In the genomic region with DNA sequence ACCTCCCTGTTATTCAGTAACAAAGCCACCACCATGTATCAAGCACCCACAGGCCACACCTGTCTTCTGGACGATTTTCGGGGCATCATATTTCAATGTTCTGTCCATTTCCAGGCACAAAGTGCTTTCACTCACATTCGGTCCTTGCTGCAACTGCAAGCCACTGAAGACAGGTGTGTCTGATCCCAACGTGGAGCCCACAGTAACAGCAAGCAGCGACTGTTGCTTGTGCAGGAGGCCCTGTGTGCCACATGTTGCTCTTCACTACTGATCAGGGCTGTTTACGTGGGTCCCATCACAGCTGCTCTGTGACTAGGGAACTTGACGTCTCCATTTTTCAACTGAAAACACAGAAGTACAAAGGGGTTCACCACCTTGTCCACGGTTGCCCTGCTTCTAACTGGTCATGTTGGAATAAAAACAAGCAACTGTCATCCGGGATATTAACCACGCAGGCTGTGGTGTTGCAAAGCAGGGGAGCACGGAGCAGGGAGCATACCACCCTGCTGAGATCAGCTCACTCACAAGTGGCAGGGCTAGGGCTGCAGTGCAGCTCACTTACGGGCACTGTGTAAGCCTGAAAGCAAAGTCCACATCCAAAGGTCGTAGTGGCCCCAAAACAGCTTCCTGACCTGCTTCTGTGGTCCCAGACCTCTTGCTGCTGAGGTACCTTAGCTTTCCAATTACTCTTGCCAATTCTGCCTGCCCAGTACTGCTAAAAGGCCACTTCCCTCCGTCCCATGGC, we compare ENCODE assay signal across 1 cellular context.
TF ChIP-seq lines count a peak whose summit lies in the region.

No MANE protein-coding gene starts in this region.

TF ChIP-seq in SK-N-SH treated with all-trans-retinoic acid at 6 μM for 48 hours, 23 proteins besides CTCF, POLR2A, EP300 and RAD21 (continued from another document):
- TF ChIP-seq, protein P1, sequence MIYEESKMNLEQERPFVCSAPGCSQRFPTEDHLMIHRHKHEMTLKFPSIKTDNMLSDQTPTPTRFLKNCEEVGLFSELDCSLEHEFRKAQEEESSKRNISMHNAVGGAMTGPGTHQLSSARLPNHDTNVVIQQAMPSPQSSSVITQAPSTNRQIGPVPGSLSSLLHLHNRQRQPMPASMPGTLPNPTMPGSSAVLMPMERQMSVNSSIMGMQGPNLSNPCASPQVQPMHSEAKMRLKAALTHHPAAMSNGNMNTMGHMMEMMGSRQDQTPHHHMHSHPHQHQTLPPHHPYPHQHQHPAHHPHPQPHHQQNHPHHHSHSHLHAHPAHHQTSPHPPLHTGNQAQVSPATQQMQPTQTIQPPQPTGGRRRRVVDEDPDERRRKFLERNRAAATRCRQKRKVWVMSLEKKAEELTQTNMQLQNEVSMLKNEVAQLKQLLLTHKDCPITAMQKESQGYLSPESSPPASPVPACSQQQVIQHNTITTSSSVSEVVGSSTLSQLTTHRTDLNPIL (CRISPR knock-in tag; IDR thresholded peaks at IDR 0.05; ENCODE audit: low read depth) = no peak
- TF ChIP-seq ZNF70 (CRISPR knock-in tag; IDR thresholded peaks at IDR 0.05) = no peak
- no peak for TF ChIP-seq ZFP3 (CRISPR knock-in tag; IDR thresholded peaks at IDR 0.05)
TF ChIP-seq in SK-N-SH treated with all-trans-retinoic acid at 6 μM for 48 hours: peak in this region for 0.
